ENCODE assay signal across 11 cellular contexts in genomic region chr4:155481150-155481549, GRCh38.
"Had no signal": no experiment of that assay in that cellular context is flagged by ENCODE, and none has a peak within 500 bp of the region (broad histone marks: within the 10 kb centered on the region; RNA-seq: fewer than 3 reads in every experiment).

No MANE protein-coding gene starts in this region.

- H3K4me3 ChIP-seq: GM23248, GM23338, HAP-1 had no signal

- H3K9me3 ChIP-seq: HAP-1 had no signal

- H3K27ac ChIP-seq: GM23248 had no signal

- DNase-seq: GM23248, GOT3, H7, H9, HCEC 1CT, HFFc6 had no signal

- H3K36me3 ChIP-seq: HAP-1 had no signal

- ATAC-seq: GM23338, HCT116 had no signal

- H3K9ac ChIP-seq: GM23248 had no signal

- FAIRE-seq: H1, H54 had no signal

- H2AFZ ChIP-seq: GM23248, GM23338 had no signal

- H3K4me1 ChIP-seq: HAP-1 had no signal

- H3K4me2 ChIP-seq: GM23338 had no signal
